ENCODE assay signal across 20 cellular contexts in the genomic region with DNA sequence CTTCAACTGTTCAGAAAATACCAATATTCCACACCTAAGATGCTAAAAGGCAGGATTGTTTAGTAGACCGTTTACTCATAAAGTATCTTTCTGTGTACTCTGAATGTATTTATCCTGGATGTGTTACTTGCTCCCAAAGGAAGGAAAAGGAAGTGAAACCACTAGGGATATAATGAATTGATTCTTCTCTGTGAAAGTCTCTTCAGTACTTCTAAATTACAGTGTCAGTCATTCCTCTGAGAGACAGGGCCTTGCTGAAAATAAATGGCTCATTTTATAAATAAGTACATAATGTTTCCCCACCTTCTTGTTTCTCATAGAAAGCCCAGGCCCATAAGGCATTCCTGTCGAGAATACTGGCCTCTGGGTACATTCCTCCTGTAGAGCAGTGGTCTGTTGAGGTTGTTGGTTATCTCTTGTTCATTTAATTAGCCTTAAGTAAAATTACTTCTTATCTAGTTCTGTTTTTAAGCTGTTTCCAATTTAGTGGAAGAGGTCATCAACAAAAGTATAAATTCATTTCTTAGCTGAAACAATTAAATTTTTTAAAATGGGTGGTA. TPM values are rescaled to one million over a fixed set of nuclear protein-coding genes. Genes with fewer than 3 reads are reported as not detected.
DNase-seq lines count a peak whose midpoint lies in the region; ATAC-seq and TF ChIP-seq lines count a peak whose summit lies in the region.
"Had no signal": no experiment of that assay in that cellular context is flagged by ENCODE, and none has a peak within 500 bp of the region (broad histone marks: within the 10 kb centered on the region; RNA-seq: fewer than 3 reads in every experiment).

No MANE protein-coding gene starts in this region.

- H3K27me3 ChIP-seq in HAP-1 (ENCODE audit: low read depth), result peaks cover 42% of the 10 kb centered on the region
- H3K27me3 ChIP-seq: uterus had no signal

- H3K4me3 ChIP-seq in choroid plexus epithelial cell (ENCODE audit: low read depth, low read length) (no peak overlapping the region), HAP-1 (no peak overlapping the region)
- H3K4me3 ChIP-seq: psoas muscle, uterus had no signal

- no peaks in the 10 kb centered on the region for H3K9me3 ChIP-seq in HAP-1
- H3K9me3 ChIP-seq: psoas muscle, uterus had no signal

- no peak for TF ChIP-seq CTCF in choroid plexus epithelial cell (conservative IDR thresholded peaks at IDR 0.05; ENCODE audit: low read depth, low read length)
- no peak for TF ChIP-seq CTCF in nephron progenitor cell (IDR thresholded peaks at IDR 0.05)

- in situ Hi-C loops in HAP-1 (cut with MboI; ENCODE audit: low sequenced_read_pairs), result no loop called here

- no peak for ATAC-seq in HG03097 (IDR thresholded peaks at IDR 0.05; ENCODE audit: low FRiP score, unreplicated experiment)
- no peak for ATAC-seq in natural killer cell treated with Interleukin-12 subunit alpha and Interleukin-12 subunit beta and Interleukin-15 and Interleukin-18, amount 100 ng/mL, for 72 hours
- ATAC-seq in HG02870 (IDR thresholded peaks at IDR 0.05; ENCODE audit: unreplicated experiment), result no peak

- no peaks in the 10 kb centered on the region for H3K9me3 Mint-ChIP-seq in nephron progenitor cell
- H3K9me3 Mint-ChIP-seq in natural killer cell treated with Interleukin-12 subunit alpha and Interleukin-12 subunit beta and Interleukin-15 and Interleukin-18, amount 100 ng/mL, for 72 hours, result no peaks in the 10 kb centered on the region
- H3K9me3 Mint-ChIP-seq: activated naive CD4-positive, alpha-beta T cell treated with anti-CD3 and anti-CD28 coated beads, Interleukin-2, amount 50 U/mL, for 24 hours; nephron; T-helper 1 cell treated with Interleukin-12 subunit alpha and Interleukin-12 subunit beta and Interleukin-4 antibody, amounts not matched to agents 30 μg/mL and 1 μg/mL, for 36 hours had no signal

- H3K27ac Mint-ChIP-seq in nephron progenitor cell, result peak overlapping the region; percentile 55
- no peak overlapping the region for H3K27ac Mint-ChIP-seq in natural killer cell treated with Interleukin-12 subunit alpha and Interleukin-12 subunit beta and Interleukin-15 and Interleukin-18, amount 100 ng/mL, for 72 hours
- H3K27ac Mint-ChIP-seq: activated naive CD4-positive, alpha-beta T cell treated with anti-CD3 and anti-CD28 coated beads, Interleukin-2, amount 50 U/mL, for 24 hours; CD4-positive, alpha-beta memory T cell; nephron; T-helper 1 cell treated with Interleukin-12 subunit alpha and Interleukin-12 subunit beta and Interleukin-4 antibody, amounts not matched to agents 30 μg/mL and 1 μg/mL, for 36 hours had no signal

- no peaks in the 10 kb centered on the region for H3K27me3 Mint-ChIP-seq in nephron progenitor cell (ENCODE audit: low read depth, poor library complexity)
- H3K27me3 Mint-ChIP-seq in natural killer cell treated with Interleukin-12 subunit alpha and Interleukin-12 subunit beta and Interleukin-15 and Interleukin-18, amount 100 ng/mL, for 72 hours, result peaks cover 28 to 51% of the 10 kb centered on the region in 2 donors

- peaks cover 6% of the 10 kb centered on the region; the same call in 1 of the 2 replicates for H3K4me1 ChIP-seq in HAP-1
- H3K4me1 ChIP-seq: psoas muscle, uterus had no signal

- no peaks in the 10 kb centered on the region for H3K36me3 ChIP-seq in HAP-1 (replicated peaks)
- H3K36me3 ChIP-seq: uterus had no signal

- peak overlapping the region; percentile 83 for H3K4me3 Mint-ChIP-seq in nephron progenitor cell
- H3K4me3 Mint-ChIP-seq in natural killer cell treated with Interleukin-12 subunit alpha and Interleukin-12 subunit beta and Interleukin-15 and Interleukin-18, amount 100 ng/mL, for 72 hours, result no peak overlapping the region
- H3K4me3 Mint-ChIP-seq: activated naive CD4-positive, alpha-beta T cell treated with anti-CD3 and anti-CD28 coated beads, Interleukin-2, amount 50 U/mL, for 24 hours; CD4-positive, alpha-beta memory T cell; T-helper 1 cell treated with Interleukin-12 subunit alpha and Interleukin-12 subunit beta and Interleukin-4 antibody, amounts not matched to agents 30 μg/mL and 1 μg/mL, for 36 hours had no signal

- DNase-seq in COLO829 (ENCODE audit: low spot score) (peak; percentile 69), NCI-H69 (lab: John Stamatoyannopoulos, UW) (peak; percentile 28), choroid plexus epithelial cell (ENCODE audit: low read depth) (peak; percentile 20), nephron progenitor cell (no peak), HAP-1 (ENCODE audit: low spot score in 2 of 2) (no peak)
- DNase-seq in natural killer cell treated with Interleukin-12 subunit alpha and Interleukin-12 subunit beta and Interleukin-15 and Interleukin-18, amount 100 ng/mL, for 72 hours (ENCODE audit: low spot score), result no peak
- DNase-seq: aorta; effector memory CD4-positive, alpha-beta T cell; GF-D8; left cardiac atrium; psoas muscle; uterus had no signal

- H3K36me3 Mint-ChIP-seq in nephron progenitor cell (ENCODE audit: low read depth), result no peaks in the 10 kb centered on the region
- H3K36me3 Mint-ChIP-seq in natural killer cell treated with Interleukin-12 subunit alpha and Interleukin-12 subunit beta and Interleukin-15 and Interleukin-18, amount 100 ng/mL, for 72 hours, result no peaks in the 10 kb centered on the region
- H3K36me3 Mint-ChIP-seq: activated naive CD4-positive, alpha-beta T cell treated with anti-CD3 and anti-CD28 coated beads, Interleukin-2, amount 50 U/mL, for 24 hours; CD4-positive, alpha-beta memory T cell had no signal

- H3K4me1 Mint-ChIP-seq in nephron progenitor cell, result peaks cover 85% of the 10 kb centered on the region
- H3K4me1 Mint-ChIP-seq in natural killer cell treated with Interleukin-12 subunit alpha and Interleukin-12 subunit beta and Interleukin-15 and Interleukin-18, amount 100 ng/mL, for 72 hours (ENCODE audit: low read depth in 2 of 2), result peaks cover 0 to 3% of the 10 kb centered on the region in 2 donors

RNA-seq across cellular contexts. Expression of gene HAPLN1, which starts 1.6 kb away (rescaled TPM):
- total RNA-seq in natural killer cell treated with Interleukin-12 subunit alpha and Interleukin-12 subunit beta and Interleukin-15 and Interleukin-18, amount 100 ng/mL, for 72 hours, result not detected
- total RNA-seq: CD4-positive, alpha-beta memory T cell; HT1080; psoas muscle; subcutaneous adipose tissue had no signal

Comparison
In these comparisons a context has a peak if more than half of its experiments do, and no peak if none do; other contexts are left out.
1. DNase-seq: peak in COLO829 (single experiment), NCI-H69 (single experiment) and choroid plexus epithelial cell (single experiment); none in nephron progenitor cell (single experiment), natural killer cell treated with Interleukin-12 subunit alpha and Interleukin-12 subunit beta and Interleukin-15 and Interleukin-18, amount 100 ng/mL, for 72 hours (single experiment) and HAP-1 (0 of 2).